Comparison of ENCODE assay signal across 40 cellular contexts in genomic region chr6:133474516-133474915, GRCh38.
"Had no signal": no experiment of that assay in that cellular context is flagged by ENCODE, and none has a peak within 500 bp of the region (broad histone marks: within the 10 kb centered on the region; RNA-seq: fewer than 3 reads in every experiment).

No MANE protein-coding gene starts in this region.

- H3K4me1 ChIP-seq: adrenal gland, ascending aorta, body of pancreas, breast epithelium had no signal

- H3K27me3 Mint-ChIP-seq: activated naive CD4-positive, alpha-beta T cell treated with anti-CD3 and anti-CD28 coated beads, Interleukin-2, amount 10 ng/mL, durations not matched to agents 7 days and 5 days; activated naive CD8-positive, alpha-beta T cell; activated naive CD8-positive, alpha-beta T cell treated with anti-CD3 and anti-CD28 coated beads for 36 hours; activated naive CD8-positive, alpha-beta T cell treated with anti-CD3 and anti-CD28 coated beads, Interleukin-2, amount 10 ng/mL, durations not matched to agents 7 days and 5 days; activated naive CD8-positive, alpha-beta T cell treated with anti-CD3 and anti-CD28 coated beads, Interleukin-2, amount 50 U/mL, for 24 hours; activated T-cell treated with anti-CD3 and anti-CD28 coated beads, Interleukin-2, amount 50 U/mL, for 24 hours; brain; central memory CD8-positive, alpha-beta T cell had no signal

- H3K36me3 Mint-ChIP-seq: activated naive CD4-positive, alpha-beta T cell treated with anti-CD3 and anti-CD28 coated beads, Interleukin-2, amount 10 ng/mL, durations not matched to agents 7 days and 5 days; activated naive CD4-positive, alpha-beta T cell treated with anti-CD3 and anti-CD28 coated beads, Interleukin-2, amount 50 U/mL, for 24 hours; activated naive CD4-positive, alpha-beta T cell treated with anti-CD3 and anti-CD28 coated beads, Interleukin-2, amount 50 U/mL, for 72 hours; activated naive CD8-positive, alpha-beta T cell; activated naive CD8-positive, alpha-beta T cell treated with anti-CD3 and anti-CD28 coated beads for 36 hours; activated naive CD8-positive, alpha-beta T cell treated with anti-CD3 and anti-CD28 coated beads, Interleukin-2, amount 10 ng/mL, durations not matched to agents 7 days and 5 days had no signal

- H3K36me3 ChIP-seq: adrenal gland, ascending aorta, brain microvascular endothelial cell, breast epithelium, cardiac muscle cell had no signal

- H3K27ac Mint-ChIP-seq: activated naive CD4-positive, alpha-beta T cell treated with anti-CD3 and anti-CD28 coated beads for 36 hours; activated naive CD4-positive, alpha-beta T cell treated with anti-CD3 and anti-CD28 coated beads, Interleukin-2, amount 10 ng/mL, durations not matched to agents 7 days and 5 days; activated naive CD4-positive, alpha-beta T cell treated with anti-CD3 and anti-CD28 coated beads, Interleukin-2, amount 50 U/mL, for 24 hours; activated naive CD4-positive, alpha-beta T cell treated with anti-CD3 and anti-CD28 coated beads, Interleukin-2, amount 50 U/mL, for 72 hours; activated naive CD8-positive, alpha-beta T cell; activated naive CD8-positive, alpha-beta T cell treated with anti-CD3 and anti-CD28 coated beads for 36 hours; activated naive CD8-positive, alpha-beta T cell treated with anti-CD3 and anti-CD28 coated beads, Interleukin-2, amount 10 ng/mL, durations not matched to agents 7 days and 5 days; activated naive CD8-positive, alpha-beta T cell treated with anti-CD3 and anti-CD28 coated beads, Interleukin-2, amount 50 U/mL, for 24 hours; activated T-cell treated with anti-CD3 and anti-CD28 coated beads, Interleukin-2, amount 50 U/mL, for 24 hours; activated T-cell treated with anti-CD3 and anti-CD28 coated beads, Interleukin-2, amount 50 U/mL, for 72 hours; activated T-helper 1 cell treated with anti-CD3 and anti-CD28 coated beads, Interleukin-12 subunit alpha, Interleukin-12 subunit beta, Interleukin-2, Interleukin-4 antibody, amounts not matched to agents 30 ng/mL and 10 ng/mL and 1 ng/mL, durations not matched to agents 14 hours and 24 hours and 36 hours; activated T-helper 17 cell treated with anti-CD3 and anti-CD28 coated beads, Interleukin-2, amount 50 U/mL, for 72 hours; activated T-helper 2 cell treated with anti-CD3 and anti-CD28 coated beads, Interferon-gamma antibody, Interleukin-2, Interleukin-4, amounts not matched to agents 10 μg/mL and 5 μg/mL and 100 μg/mL, durations not matched to agents 14 hours and 24 hours and 36 hours; brain had no signal

- FAIRE-seq: astrocyte, bronchial epithelial cell had no signal

- H3K4me1 Mint-ChIP-seq: activated naive CD4-positive, alpha-beta T cell treated with anti-CD3 and anti-CD28 coated beads, Interleukin-2, amount 10 ng/mL, durations not matched to agents 7 days and 5 days; activated naive CD4-positive, alpha-beta T cell treated with anti-CD3 and anti-CD28 coated beads, Interleukin-2, amount 50 U/mL, for 24 hours; activated naive CD8-positive, alpha-beta T cell treated with anti-CD3 and anti-CD28 coated beads for 36 hours; activated naive CD8-positive, alpha-beta T cell treated with anti-CD3 and anti-CD28 coated beads, Interleukin-2, amount 10 ng/mL, durations not matched to agents 7 days and 5 days; activated naive CD8-positive, alpha-beta T cell treated with anti-CD3 and anti-CD28 coated beads, Interleukin-2, amount 50 U/mL, for 24 hours; activated T-helper 17 cell treated with anti-CD3 and anti-CD28 coated beads, Interleukin-2, amount 50 U/mL, for 72 hours; brain; central memory CD8-positive, alpha-beta T cell had no signal

- ATAC-seq: activated naive CD4-positive, alpha-beta T cell treated with anti-CD3 and anti-CD28 coated beads, Interleukin-2, amount 50 U/mL, for 72 hours; activated naive CD8-positive, alpha-beta T cell treated with anti-CD3 and anti-CD28 coated beads, Interleukin-2, amount 50 U/mL, for 24 hours; activated T-cell treated with anti-CD3 and anti-CD28 coated beads, Interleukin-2, amount 50 U/mL, for 4 hours; activated T-cell treated with anti-CD3 and anti-CD28 coated beads, Interleukin-2, amount 50 U/mL, for 72 hours; activated T-helper 17 cell treated with anti-CD3 and anti-CD28 coated beads, Interleukin-2, amount 50 U/mL, for 72 hours; body of pancreas had no signal

- H3K9me3 Mint-ChIP-seq: activated naive CD4-positive, alpha-beta T cell treated with anti-CD3 and anti-CD28 coated beads for 36 hours; activated naive CD4-positive, alpha-beta T cell treated with anti-CD3 and anti-CD28 coated beads, Interleukin-2, amount 10 ng/mL, durations not matched to agents 7 days and 5 days; activated naive CD4-positive, alpha-beta T cell treated with anti-CD3 and anti-CD28 coated beads, Interleukin-2, amount 50 U/mL, for 24 hours; activated naive CD4-positive, alpha-beta T cell treated with anti-CD3 and anti-CD28 coated beads, Interleukin-2, amount 50 U/mL, for 72 hours; activated naive CD8-positive, alpha-beta T cell treated with anti-CD3 and anti-CD28 coated beads for 36 hours; activated naive CD8-positive, alpha-beta T cell treated with anti-CD3 and anti-CD28 coated beads, Interleukin-2, amount 10 ng/mL, durations not matched to agents 7 days and 5 days; activated naive CD8-positive, alpha-beta T cell treated with anti-CD3 and anti-CD28 coated beads, Interleukin-2, amount 50 U/mL, for 24 hours; activated T-cell treated with anti-CD3 and anti-CD28 coated beads, Interleukin-2, amount 50 U/mL, for 24 hours; activated T-cell treated with anti-CD3 and anti-CD28 coated beads, Interleukin-2, amount 50 U/mL, for 4 hours; activated T-helper 1 cell treated with anti-CD3 and anti-CD28 coated beads, Interleukin-12 subunit alpha, Interleukin-12 subunit beta, Interleukin-2, Interleukin-4 antibody, amounts not matched to agents 30 ng/mL and 10 ng/mL and 1 ng/mL, durations not matched to agents 14 hours and 24 hours and 36 hours; activated T-helper 17 cell treated with anti-CD3 and anti-CD28 coated beads, Interleukin-2, amount 50 U/mL, for 72 hours; activated T-helper 2 cell treated with anti-CD3 and anti-CD28 coated beads, Interferon-gamma antibody, Interleukin-2, Interleukin-4, amounts not matched to agents 10 μg/mL and 5 μg/mL and 100 μg/mL, durations not matched to agents 14 hours and 24 hours and 36 hours; central memory CD8-positive, alpha-beta T cell had no signal

- H3K27me3 ChIP-seq: adrenal gland, ascending aorta, body of pancreas, brain microvascular endothelial cell, breast epithelium, cardiac muscle cell had no signal

- H3K4me3 Mint-ChIP-seq: activated naive CD4-positive, alpha-beta T cell treated with anti-CD3 and anti-CD28 coated beads for 36 hours; activated naive CD4-positive, alpha-beta T cell treated with anti-CD3 and anti-CD28 coated beads, Interleukin-2, amount 10 ng/mL, durations not matched to agents 7 days and 5 days; activated naive CD4-positive, alpha-beta T cell treated with anti-CD3 and anti-CD28 coated beads, Interleukin-2, amount 50 U/mL, for 24 hours; activated naive CD8-positive, alpha-beta T cell; activated naive CD8-positive, alpha-beta T cell treated with anti-CD3 and anti-CD28 coated beads for 36 hours; activated naive CD8-positive, alpha-beta T cell treated with anti-CD3 and anti-CD28 coated beads, Interleukin-2, amount 10 ng/mL, durations not matched to agents 7 days and 5 days; activated naive CD8-positive, alpha-beta T cell treated with anti-CD3 and anti-CD28 coated beads, Interleukin-2, amount 50 U/mL, for 24 hours; activated T-cell treated with anti-CD3 and anti-CD28 coated beads, Interleukin-2, amount 50 U/mL, for 24 hours; activated T-cell treated with anti-CD3 and anti-CD28 coated beads, Interleukin-2, amount 50 U/mL, for 4 hours; activated T-cell treated with anti-CD3 and anti-CD28 coated beads, Interleukin-2, amount 50 U/mL, for 72 hours; activated T-helper 1 cell treated with anti-CD3 and anti-CD28 coated beads, Interleukin-12 subunit alpha, Interleukin-12 subunit beta, Interleukin-2, Interleukin-4 antibody, amounts not matched to agents 30 ng/mL and 10 ng/mL and 1 ng/mL, durations not matched to agents 14 hours and 24 hours and 36 hours; activated T-helper 17 cell treated with anti-CD3 and anti-CD28 coated beads, Interleukin-2, amount 50 U/mL, for 72 hours; brain; central memory CD8-positive, alpha-beta T cell had no signal

- H3K9me3 ChIP-seq: adrenal gland, ascending aorta, body of pancreas, breast epithelium had no signal

- H3K4me3 ChIP-seq: adrenal gland, ascending aorta, body of pancreas, breast epithelium, cardiac muscle cell had no signal

- H3K27ac ChIP-seq: adrenal gland, ascending aorta, body of pancreas, brain microvascular endothelial cell, breast epithelium, cardiac muscle cell had no signal

- DNase-seq: activated effector memory CD4-positive, alpha-beta T cell treated with anti-CD3 and anti-CD28 coated beads, Interleukin-2, amount 50 U/mL, for 16 hours; activated effector memory CD4-positive, alpha-beta T cell treated with Interleukin-2 at 50 U/mL for 16 hours; activated gamma-delta T cell; activated gamma-delta T cell treated with Interleukin-2 at 50 U/mL for 16 hours; activated naive CD4-positive, alpha-beta T cell; activated naive CD4-positive, alpha-beta T cell treated with anti-CD3 and anti-CD28 coated beads for 36 hours; activated naive CD4-positive, alpha-beta T cell treated with anti-CD3 and anti-CD28 coated beads, Interleukin-2, amount 10 ng/mL, durations not matched to agents 7 days and 5 days; activated naive CD4-positive, alpha-beta T cell treated with anti-CD3 and anti-CD28 coated beads, Interleukin-2, amount 50 U/mL, for 16 hours; activated naive CD4-positive, alpha-beta T cell treated with Interleukin-2 at 50 U/mL for 16 hours; activated naive CD8-positive, alpha-beta T cell treated with anti-CD3 and anti-CD28 coated beads for 36 hours; activated naive CD8-positive, alpha-beta T cell treated with anti-CD3 and anti-CD28 coated beads, Interleukin-2, amount 10 ng/mL, durations not matched to agents 7 days and 5 days; activated naive CD8-positive, alpha-beta T cell treated with anti-CD3 and anti-CD28 coated beads, Interleukin-2, amount 50 U/mL, for 24 hours; activated T-cell treated with anti-CD3 and anti-CD28 coated beads, Interleukin-2, amount 50 U/mL, for 1 hour; activated T-cell treated with anti-CD3 and anti-CD28 coated beads, Interleukin-2, amount 50 U/mL, for 24 hours; activated T-cell treated with anti-CD3 and anti-CD28 coated beads, Interleukin-2, amount 50 U/mL, for 4 hours; activated T-cell treated with anti-CD3 and anti-CD28 coated beads, Interleukin-2, amount 50 U/mL, for 48 hours; activated T-cell treated with anti-CD3 and anti-CD28 coated beads, Interleukin-2, amount 50 U/mL, for 72 hours; adrenal gland; amniotic stem cell; amygdala; anterior cingulate cortex; aorta; body of pancreas; brain microvascular endothelial cell; caudate nucleus; central memory CD4-positive, alpha-beta T cell; cerebellar nuclear complex had no signal
